22 cellular contexts compared by ENCODE assay signal in the genomic region with DNA sequence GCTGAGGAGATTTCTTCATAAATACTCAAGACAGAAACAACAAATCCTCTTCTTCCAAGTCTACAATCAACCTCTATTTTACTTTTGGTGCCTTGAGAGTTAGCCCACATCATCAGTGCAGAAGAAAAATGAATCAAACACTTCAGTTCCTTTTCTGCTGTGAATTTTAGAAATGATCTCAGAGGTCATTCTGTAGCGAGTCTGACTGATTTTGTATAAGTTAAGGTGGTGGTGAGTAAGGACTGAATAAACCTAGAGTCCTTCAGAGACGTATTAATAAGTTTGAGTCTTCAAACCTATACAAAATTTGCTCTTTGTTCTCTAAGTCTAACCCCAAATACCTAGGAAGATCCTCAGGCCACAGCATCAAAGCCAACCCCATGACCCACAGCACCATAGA.
"Had no signal": no experiment of that assay in that cellular context is flagged by ENCODE, and none has a peak within 500 bp of the region (broad histone marks: within the 10 kb centered on the region; RNA-seq: fewer than 3 reads in every experiment).

No MANE protein-coding gene starts in this region.

- H3K36me3 ChIP-seq: gastrocnemius medialis, upper lobe of left lung had no signal

- FAIRE-seq: colon, keratinocyte had no signal

- H3K4me3 Mint-ChIP-seq: activated naive CD8-positive, alpha-beta T cell treated with anti-CD3 and anti-CD28 coated beads, Interleukin-2, amount 10 ng/mL, durations not matched to agents 7 days and 5 days; brain; mesothelial cell of epicardium; nephron progenitor cell had no signal

- H3K9me3 ChIP-seq: gastrocnemius medialis, upper lobe of left lung had no signal

- ATAC-seq: gastrocnemius medialis had no signal

- H3K36me3 Mint-ChIP-seq: brain, mesothelial cell of epicardium had no signal

- H3K4me1 ChIP-seq: gastrocnemius medialis, upper lobe of left lung had no signal

- DNase-seq: activated CD4-positive, alpha-beta T cell treated with anti-CD3 and anti-CD28 coated beads, Interleukin-2, amount 50 U/mL, for 1 hour; activated CD8-positive, alpha-beta memory T cell treated with anti-CD3 and anti-CD28 coated beads for 24 hours; activated naive CD4-positive, alpha-beta T cell; activated naive CD8-positive, alpha-beta T cell treated with anti-CD3 and anti-CD28 coated beads, Interleukin-2, amount 10 ng/mL, durations not matched to agents 7 days and 5 days; central memory CD4-positive, alpha-beta T cell; dorsolateral prefrontal cortex; gastrocnemius medialis; head of caudate nucleus; nephron progenitor cell; nucleus accumbens; posterior cingulate gyrus; retina; stimulated activated CD4-positive, alpha-beta T cell treated with anti-CD3 and anti-CD28 coated beads, Interleukin-2, amount 100 ng/mL, for 24 hours; stimulated activated naive CD8-positive, alpha-beta T cell treated with anti-CD3 and anti-CD28 coated beads, Interleukin-15, Interleukin-2, amounts not matched to agents 100 U/mL and 50 U/mL, for 24 hours; T-helper 1 cell; T-helper 9 cell; upper lobe of left lung had no signal

- H3K27ac ChIP-seq: dorsolateral prefrontal cortex, gastrocnemius medialis, upper lobe of left lung had no signal

- H3K27me3 ChIP-seq: gastrocnemius medialis, upper lobe of left lung had no signal

- H3K27ac Mint-ChIP-seq: activated naive CD8-positive, alpha-beta T cell treated with anti-CD3 and anti-CD28 coated beads, Interleukin-2, amount 10 ng/mL, durations not matched to agents 7 days and 5 days; mesothelial cell of epicardium; nephron progenitor cell had no signal

- H3K4me1 Mint-ChIP-seq: brain, nephron progenitor cell had no signal

- H3K4me3 ChIP-seq: dorsolateral prefrontal cortex, gastrocnemius medialis, lung, upper lobe of left lung had no signal

- H3K9me3 Mint-ChIP-seq: mesothelial cell of epicardium, nephron progenitor cell had no signal

- H3K27me3 Mint-ChIP-seq: brain had no signal
